Comparison of ENCODE assay signal across 11 cellular contexts in the genomic region with DNA sequence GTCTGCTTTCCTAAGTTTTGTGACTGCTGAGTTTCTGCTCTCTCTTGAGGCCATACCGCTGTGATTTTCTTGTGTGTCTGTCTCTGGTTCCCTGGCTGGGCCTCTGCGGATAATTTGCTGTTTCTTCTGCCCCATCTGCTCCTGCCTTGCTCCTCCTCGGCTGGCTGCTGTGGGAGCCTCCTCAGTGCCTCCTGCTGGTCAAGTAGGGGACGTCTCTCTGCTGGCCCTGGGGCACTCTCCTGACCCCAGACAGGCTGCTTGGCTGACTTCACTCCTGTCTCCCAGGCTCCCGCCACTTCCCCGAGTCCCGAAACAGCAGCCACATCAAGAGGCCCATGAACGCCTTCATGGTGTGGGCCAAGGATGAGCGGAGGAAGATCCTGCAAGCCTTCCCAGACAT. TPM values are rescaled to one million over a fixed set of nuclear protein-coding genes. Genes with fewer than 3 reads are reported as not detected.
A peak's percentile ranks its signal among the peaks of the same experiment; 100 is the strongest.
DNase-seq lines count a peak whose midpoint lies in the region; ATAC-seq and TF ChIP-seq lines count a peak whose summit lies in the region.
"Had no signal": no experiment of that assay in that cellular context is flagged by ENCODE, and none has a peak within 500 bp of the region (broad histone marks: within the 10 kb centered on the region; RNA-seq: fewer than 3 reads in every experiment).

No MANE protein-coding gene starts in this region.

- no peaks in the 10 kb centered on the region for H3K4me1 Mint-ChIP-seq in activated CD8-positive, alpha-beta memory T cell treated with anti-CD3 and anti-CD28 coated beads, Interleukin-2, amount 10 ng/mL, durations not matched to agents 7 days and 5 days

- H3K4me3 ChIP-seq in iPS-15b (ENCODE audit: low read depth, low read length) (no peak overlapping the region), upper lobe of right lung (no peak overlapping the region)

- peak; percentile 36 for TF ChIP-seq CTCF in VCaP (conservative IDR thresholded peaks at IDR 0.05)
- peak; percentile 41 for TF ChIP-seq CTCF in upper lobe of right lung (IDR thresholded peaks at IDR 0.05)

- no peaks in the 10 kb centered on the region for H3K27me3 Mint-ChIP-seq in activated CD8-positive, alpha-beta memory T cell treated with anti-CD3 and anti-CD28 coated beads, Interleukin-2, amount 10 ng/mL, durations not matched to agents 7 days and 5 days

- H3K27ac ChIP-seq in VCaP (no peak overlapping the region), upper lobe of right lung (no peak overlapping the region)

- H3K9me3 ChIP-seq in iPS-15b (ENCODE audit: control insufficient read depth, insufficient read depth, low read length) (no peaks in the 10 kb centered on the region), upper lobe of right lung (no peaks in the 10 kb centered on the region)

- intact Hi-C loops in upper lobe of right lung (cut with DNase I): no loop called here

- ATAC-seq in upper lobe of right lung (peak; percentile 26), GM21360 (IDR thresholded peaks at IDR 0.05; ENCODE audit: unreplicated experiment) (no peak), GM19351 (IDR thresholded peaks at IDR 0.05; ENCODE audit: unreplicated experiment) (no peak)
- no peak for ATAC-seq in activated CD8-positive, alpha-beta memory T cell treated with anti-CD3 and anti-CD28 coated beads, Interleukin-2, amount 10 ng/mL, durations not matched to agents 7 days and 5 days

- CTCF ChIA-PET in activated CD8-positive, alpha-beta memory T cell treated with anti-CD3 and anti-CD28 coated beads, Interleukin-2, amount 10 ng/mL, durations not matched to agents 7 days and 5 days (lab: Charles Lee): interaction anchor here (1.0 kb wide), 1 partner anchor 10 kb away, joined by 3 read pairs; no protein-coding TSS in a partner anchor

- H3K27ac Mint-ChIP-seq in activated CD8-positive, alpha-beta memory T cell treated with anti-CD3 and anti-CD28 coated beads, Interleukin-2, amount 10 ng/mL, durations not matched to agents 7 days and 5 days: no peak overlapping the region

- DNase-seq in stimulated activated CD4-positive, alpha-beta T cell treated with anti-CD3 and anti-CD28 coated beads, Interleukin-15, amount 100 ng/mL, for 24 hours: peak; percentile 25
- DNase-seq in stimulated activated CD4-positive, alpha-beta T cell treated with anti-CD3 and anti-CD28 coated beads, Interleukin-4, amount 100 ng/mL, for 1 hour: no peak
- DNase-seq in upper lobe of right lung: no peak
- no peak for DNase-seq in activated CD8-positive, alpha-beta memory T cell treated with anti-CD3 and anti-CD28 coated beads, Interleukin-2, amount 10 ng/mL, durations not matched to agents 7 days and 5 days
- DNase-seq: cortex of kidney, midbrain had no signal

- no peaks in the 10 kb centered on the region for H3K9me3 Mint-ChIP-seq in activated CD8-positive, alpha-beta memory T cell treated with anti-CD3 and anti-CD28 coated beads, Interleukin-2, amount 10 ng/mL, durations not matched to agents 7 days and 5 days (ENCODE audit: low read depth)

- H3K36me3 Mint-ChIP-seq in activated CD8-positive, alpha-beta memory T cell treated with anti-CD3 and anti-CD28 coated beads, Interleukin-2, amount 10 ng/mL, durations not matched to agents 7 days and 5 days: no peaks in the 10 kb centered on the region

- H3K36me3 ChIP-seq in iPS-15b (ENCODE audit: control insufficient read depth, insufficient read depth, low read length): peaks cover 77% of the 10 kb centered on the region
- peaks cover 87% of the 10 kb centered on the region for H3K36me3 ChIP-seq in upper lobe of right lung

- no peaks in the 10 kb centered on the region for H3K4me1 ChIP-seq in iPS-15b (ENCODE audit: control insufficient read depth, insufficient read depth, low read length)
- peaks cover 7% of the 10 kb centered on the region for H3K4me1 ChIP-seq in upper lobe of right lung

- no peak overlapping the region for H3K4me3 Mint-ChIP-seq in activated CD8-positive, alpha-beta memory T cell treated with anti-CD3 and anti-CD28 coated beads, Interleukin-2, amount 10 ng/mL, durations not matched to agents 7 days and 5 days

- H3K27me3 ChIP-seq in iPS-15b (ENCODE audit: control insufficient read depth, insufficient read depth, low read length) (no peaks in the 10 kb centered on the region), upper lobe of right lung (no peaks in the 10 kb centered on the region)

- H3K9ac ChIP-seq in iPS-15b (ENCODE audit: low read depth, low read length): peak overlapping the region; percentile 55

RNA-seq across cellular contexts. Expression of a gene that starts 28.5 kb away (rescaled TPM):
- 3.6 TPM for total RNA-seq in upper lobe of right lung
- total RNA-seq in activated CD8-positive, alpha-beta memory T cell treated with anti-CD3 and anti-CD28 coated beads, Interleukin-2, amount 10 ng/mL, durations not matched to agents 7 days and 5 days: not detected

RNA-seq across cellular contexts. Expression of a gene that starts 42.8 kb away (rescaled TPM):
- total RNA-seq in upper lobe of right lung: 0.81 TPM
- not detected for total RNA-seq in activated CD8-positive, alpha-beta memory T cell treated with anti-CD3 and anti-CD28 coated beads, Interleukin-2, amount 10 ng/mL, durations not matched to agents 7 days and 5 days
- total RNA-seq: activated CD8-positive, alpha-beta memory T cell treated with anti-CD3 and anti-CD28 coated beads for 36 hours had no signal

RNA-seq across cellular contexts. Expression of a gene that starts 50.5 kb away (rescaled TPM):
- 76.3 TPM for total RNA-seq in upper lobe of right lung
- 1 to 10 TPM; 1.0 to 1.9 TPM for total RNA-seq in activated CD8-positive, alpha-beta memory T cell treated with anti-CD3 and anti-CD28 coated beads, Interleukin-2, amount 10 ng/mL, durations not matched to agents 7 days and 5 days

Comparison
In these comparisons a context has a peak if more than half of its experiments do, and no peak if none do; other contexts are left out.
1. RNA of a gene that starts 50.5 kb away (total RNA-seq): 76.3 TPM in upper lobe of right lung (single experiment); 1.0 to 1.9 TPM in activated CD8-positive, alpha-beta memory T cell treated with anti-CD3 and anti-CD28 coated beads, Interleukin-2, amount 10 ng/mL, durations not matched to agents 7 days and 5 days; every median in the first group is over 10 times any median in the second.